ENCODE assay signal across 14 cellular contexts in genomic region chr17:80187493-80187892, GRCh38. TPM values are rescaled to one million over a fixed set of nuclear protein-coding genes. Genes with fewer than 3 reads are reported as not detected.
DNase-seq lines count a peak whose midpoint lies in the region; ATAC-seq and TF ChIP-seq lines count a peak whose summit lies in the region.
"Had no signal": no experiment of that assay in that cellular context is flagged by ENCODE, and none has a peak within 500 bp of the region (broad histone marks: within the 10 kb centered on the region; RNA-seq: fewer than 3 reads in every experiment).

No MANE protein-coding gene starts in this region.

- H3K27ac ChIP-seq in breast epithelium, result peak overlapping the region; percentile 57 to 76
- peak overlapping the region in 4 of 5 donors; percentile 49 to 72 (median 66) for H3K27ac ChIP-seq in stomach
- H3K27ac ChIP-seq: tibial artery had no signal

- peak overlapping the region; percentile 7 to 52 (median 41) for H3K4me3 ChIP-seq in breast epithelium
- peak overlapping the region; percentile 14 to 36 (median 30) for H3K4me3 ChIP-seq in stomach
- no peak overlapping the region for H3K4me3 ChIP-seq in foreskin fibroblast (ENCODE audit: low read depth in 1 of 2, low read length in 2 of 2)
- H3K4me3 ChIP-seq: tibial artery had no signal

- H3K36me3 Mint-ChIP-seq in activated T-cell treated with anti-CD3 and anti-CD28 coated beads, Interleukin-2, amount 50 U/mL, for 72 hours (ENCODE audit: insufficient read depth in 2 of 2), result no peaks in the 10 kb centered on the region
- H3K36me3 Mint-ChIP-seq: activated naive CD4-positive, alpha-beta T cell treated with anti-CD3 and anti-CD28 coated beads, Interleukin-2, amount 50 U/mL, for 24 hours; memory B cell had no signal

- no peaks in the 10 kb centered on the region for H3K9me3 Mint-ChIP-seq in activated T-cell treated with anti-CD3 and anti-CD28 coated beads, Interleukin-2, amount 50 U/mL, for 72 hours
- H3K9me3 Mint-ChIP-seq: activated naive CD4-positive, alpha-beta T cell treated with anti-CD3 and anti-CD28 coated beads, Interleukin-2, amount 50 U/mL, for 24 hours; memory B cell had no signal

- H3K27me3 ChIP-seq in breast epithelium (no peaks in the 10 kb centered on the region), stomach (peaks cover 0 to 15% (median 0%) of the 10 kb centered on the region in 3 donors)

- H3K4me3 Mint-ChIP-seq in activated T-cell treated with anti-CD3 and anti-CD28 coated beads, Interleukin-2, amount 50 U/mL, for 72 hours, result no peak overlapping the region
- H3K4me3 Mint-ChIP-seq: activated naive CD4-positive, alpha-beta T cell treated with anti-CD3 and anti-CD28 coated beads, Interleukin-2, amount 50 U/mL, for 24 hours; memory B cell had no signal

- H3K4me1 ChIP-seq in breast epithelium (no peaks in the 10 kb centered on the region), stomach (peaks cover 11 to 16% (median 13%) of the 10 kb centered on the region in 4 donors)

- 9 to 39% (median 24%) methylated on average over 9 to 13 of the region's 13 CpGs for WGBS in stomach, 5 donors

- ATAC-seq in left lobe of liver, result peak; percentile 65
- ATAC-seq in GM19452 (IDR thresholded peaks at IDR 0.05; ENCODE audit: unreplicated experiment), result no peak
- ATAC-seq in activated T-cell treated with anti-CD3 and anti-CD28 coated beads, Interleukin-2, amount 50 U/mL, for 72 hours (replicated peaks in 1 of 2), result no peak

- H3K27ac Mint-ChIP-seq in activated T-cell treated with anti-CD3 and anti-CD28 coated beads, Interleukin-2, amount 50 U/mL, for 72 hours, result no peak overlapping the region
- H3K27ac Mint-ChIP-seq: activated naive CD4-positive, alpha-beta T cell treated with anti-CD3 and anti-CD28 coated beads, Interleukin-2, amount 50 U/mL, for 24 hours; memory B cell had no signal

- no peak for TF ChIP-seq POLR2A in breast epithelium (IDR thresholded peaks at IDR 0.05)
- TF ChIP-seq POLR2A in stomach (IDR thresholded peaks at IDR 0.05), result no peak

- intact Hi-C loops in breast epithelium (cut with DNase I; ENCODE audit: low total_unique reads), result no loop called here
- intact Hi-C loops in stomach (cut with DNase I; ENCODE audit: low total_unique reads), result no loop called here

- H3K27me3 Mint-ChIP-seq in activated T-cell treated with anti-CD3 and anti-CD28 coated beads, Interleukin-2, amount 50 U/mL, for 72 hours (ENCODE audit: low read depth), result no peaks in the 10 kb centered on the region

- TF ChIP-seq CTCF in breast epithelium (IDR thresholded peaks at IDR 0.05) (no peak), stomach (IDR thresholded peaks at IDR 0.05) (no peak), foreskin fibroblast (IDR thresholded peaks at IDR 0.05; ENCODE audit: low read depth, low read length) (no peak)

- H3K36me3 ChIP-seq in breast epithelium (no peaks in the 10 kb centered on the region), stomach (no peaks in the 10 kb centered on the region)
- H3K36me3 ChIP-seq: tibial artery had no signal

- TF ChIP-seq EP300 in stomach (IDR thresholded peaks at IDR 0.05), result no peak

- no peaks in the 10 kb centered on the region for H3K9me3 ChIP-seq in breast epithelium
- H3K9me3 ChIP-seq in stomach, result no peaks in the 10 kb centered on the region
- H3K9me3 ChIP-seq: tibial artery had no signal

- DNase-seq in H4 (ENCODE audit: low spot score) (peak; percentile 53), breast epithelium (ENCODE audit: low spot score in 2 of 2) (peak; percentile 64 to 70), left lobe of liver (ENCODE audit: low spot score) (no peak), stomach (peak; percentile 79), dermis blood vessel endothelial cell (no peak), foreskin fibroblast (no peak)
- DNase-seq in activated T-cell treated with anti-CD3 and anti-CD28 coated beads, Interleukin-2, amount 50 U/mL, for 72 hours, result no peak
- DNase-seq: activated CD4-positive, CD25-positive, alpha-beta regulatory T cell treated with anti-CD3 and anti-CD28 coated beads, Interleukin-2, amount 50 U/mL, for 72 hours; NCI-H2107; SHP77; tibial artery had no signal

- H3K4me1 Mint-ChIP-seq in activated T-cell treated with anti-CD3 and anti-CD28 coated beads, Interleukin-2, amount 50 U/mL, for 72 hours (ENCODE audit: low read depth), result peaks cover 8% of the 10 kb centered on the region
- H3K4me1 Mint-ChIP-seq: activated naive CD4-positive, alpha-beta T cell treated with anti-CD3 and anti-CD28 coated beads, Interleukin-2, amount 50 U/mL, for 24 hours; memory B cell had no signal

RNA-seq across cellular contexts. Expression of gene CARD14, which starts 17.7 kb away (rescaled TPM):
- total RNA-seq in H4 (2014; rRNA removed; shearing (Covaris generic)), result 0.15 TPM in 1 of 2 replicates, not detected in the other
- total RNA-seq in breast epithelium, result 10 to 100 TPM in 1 of 3 donors, 1 to 10 TPM in 1, under 1 TPM in 1; 0.32 to 13.8 (median 9.4) TPM
- 0.23 TPM for total RNA-seq in left lobe of liver
- total RNA-seq in stomach, result 1 to 10 TPM in 2 of 5 donors, not detected in 3; 2.7 to 3.9 TPM
- polyA plus RNA-seq in stomach, result 10 to 100 TPM in 1 of 3 donors, under 1 TPM in 1, not detected in 1; 0.12 to 10.5 TPM
- total RNA-seq in dermis blood vessel endothelial cell, result 0.34 and 1.1 TPM in 2 replicates
- total RNA-seq in activated T-cell treated with anti-CD3 and anti-CD28 coated beads, Interleukin-2, amount 50 U/mL, for 72 hours, result under 1 TPM in 1 of 2 donors, not detected in 1; 0.39 TPM

RNA-seq across cellular contexts. Expression of gene SGSH, which starts 32.6 kb away (rescaled TPM):
- 8.5 and 12.3 TPM in 2 replicates for total RNA-seq in H4 (2014; rRNA removed; shearing (Covaris generic))
- total RNA-seq in breast epithelium, result 10 to 100 TPM; 28.3 to 38.1 (median 32.1) TPM
- 25.6 TPM for total RNA-seq in left lobe of liver
- 100 to 1,000 TPM in 2 of 5 donors, 10 to 100 TPM in 3; 15.8 to 307 (median 54.2) TPM for total RNA-seq in stomach
- polyA plus RNA-seq in stomach, result 10 to 100 TPM; 15.7 to 30.1 (median 25.2) TPM
- total RNA-seq in dermis blood vessel endothelial cell, result 14.3 and 20.3 TPM in 2 replicates
- 10 to 100 TPM; 51.3 to 64.4 TPM for total RNA-seq in activated T-cell treated with anti-CD3 and anti-CD28 coated beads, Interleukin-2, amount 50 U/mL, for 72 hours

RNA-seq across cellular contexts. Expression of gene SLC26A11, which starts 32.7 kb away (rescaled TPM):
- 2.4 and 3.6 TPM in 2 replicates for total RNA-seq in H4 (2014; rRNA removed; shearing (Covaris generic))
- total RNA-seq in breast epithelium (10 to 100 TPM; 12.0 to 20.6 (median 19.0) TPM), left lobe of liver (6.7 TPM), stomach (10 to 100 TPM in 3 of 5 donors, 1 to 10 TPM in 2; 2.3 to 93.3 (median 10.1) TPM), dermis blood vessel endothelial cell (13.3 and 14.8 TPM in 2 replicates)
- 1 to 10 TPM; 2.6 to 8.7 (median 3.0) TPM for polyA plus RNA-seq in stomach
- 10 to 100 TPM; 25.9 to 28.8 TPM for total RNA-seq in activated T-cell treated with anti-CD3 and anti-CD28 coated beads, Interleukin-2, amount 50 U/mL, for 72 hours

RNA-seq across cellular contexts. Expression of gene EIF4A3, which starts 40.6 kb away (rescaled TPM):
- 156 and 178 TPM in 2 replicates for total RNA-seq in H4 (2014; rRNA removed; shearing (Covaris generic))
- 10 to 100 TPM; 46.2 to 93.1 (median 67.9) TPM for total RNA-seq in breast epithelium
- total RNA-seq in left lobe of liver, result 21.8 TPM
- total RNA-seq in stomach, result 10 to 100 TPM; 17.5 to 78.2 (median 49.7) TPM
- 10 to 100 TPM; 47.3 to 61.0 (median 48.7) TPM for polyA plus RNA-seq in stomach
- total RNA-seq in dermis blood vessel endothelial cell, result 99.6 and 235 TPM in 2 replicates
- 100 to 1,000 TPM in 1 of 2 donors, 10 to 100 TPM in 1; 91.8 to 104 TPM for total RNA-seq in activated T-cell treated with anti-CD3 and anti-CD28 coated beads, Interleukin-2, amount 50 U/mL, for 72 hours

Comparison
In these comparisons a context has a peak if more than half of its experiments do, and no peak if none do; other contexts are left out.
1. DNase-seq: peak in H4 (single experiment), breast epithelium (2 of 2) and stomach (single experiment); none in left lobe of liver (single experiment), dermis blood vessel endothelial cell (single experiment), foreskin fibroblast (0 of 2) and activated T-cell treated with anti-CD3 and anti-CD28 coated beads, Interleukin-2, amount 50 U/mL, for 72 hours (0 of 2).
2. H3K4me3 ChIP-seq: peak in breast epithelium (3 of 3) and stomach (4 of 4); none in foreskin fibroblast (0 of 2).